Comparison of ENCODE assay signal across 25 cellular contexts in genomic region chr13:106118996-106119395, GRCh38.
A peak's percentile ranks its signal among the peaks of the same experiment; 100 is the strongest.
DNase-seq lines count a peak whose midpoint lies in the region; ATAC-seq, FAIRE-seq and TF ChIP-seq lines count a peak whose summit lies in the region.
"Had no signal": no experiment of that assay in that cellular context is flagged by ENCODE, and none has a peak within 500 bp of the region (broad histone marks: within the 10 kb centered on the region; RNA-seq: fewer than 3 reads in every experiment).

No MANE protein-coding gene starts in this region.

- H3K27me3 Mint-ChIP-seq in WTC11 (ENCODE audit: low read depth): no peaks in the 10 kb centered on the region
- H3K27me3 Mint-ChIP-seq in activated CD8-positive, alpha-beta T cell treated with anti-CD3 and anti-CD28 coated beads for 36 hours: peaks cover 1% of the 10 kb centered on the region
- H3K27me3 Mint-ChIP-seq: CD4-positive, alpha-beta T cell had no signal

- intact Hi-C loops in activated CD8-positive, alpha-beta T cell treated with anti-CD3 and anti-CD28 coated beads for 36 hours (cut with micrococcal nuclease): no loop called here

- H4K8ac ChIP-seq in mesendoderm (ENCODE audit: low read depth, low read length): no peak overlapping the region

- no peak overlapping the region for H3K4me3 ChIP-seq in mesendoderm (ENCODE audit: low read length)
- H3K4me3 ChIP-seq: cardiac muscle cell, ovary had no signal

- peak overlapping the region; percentile 71 for H3K27ac Mint-ChIP-seq in WTC11
- H3K27ac Mint-ChIP-seq in activated CD8-positive, alpha-beta T cell treated with anti-CD3 and anti-CD28 coated beads for 36 hours: no peak overlapping the region
- H3K27ac Mint-ChIP-seq: activated naive CD4-positive, alpha-beta T cell treated with anti-CD3 and anti-CD28 coated beads, Interleukin-2, amount 50 U/mL, for 72 hours; CD4-positive, alpha-beta T cell had no signal

- no peaks in the 10 kb centered on the region for H3K79me2 ChIP-seq in mesendoderm (ENCODE audit: control insufficient read depth, insufficient read depth, low read length)

- no peak overlapping the region for H3K23ac ChIP-seq in mesendoderm (ENCODE audit: low read length)

- FAIRE-seq in endometrium (lab: Jason Lieb, UNC): peak; percentile 55
- FAIRE-seq: GM19239 had no signal

- H3K4me2 ChIP-seq in mesendoderm (ENCODE audit: low read length): no peak overlapping the region

- no peak for ATAC-seq in WTC11
- no peak for ATAC-seq in GM18907 (IDR thresholded peaks at IDR 0.05; ENCODE audit: unreplicated experiment)
- no peak for ATAC-seq in GM18519 (IDR thresholded peaks at IDR 0.05; ENCODE audit: low FRiP score, unreplicated experiment)
- no peak for ATAC-seq in activated CD8-positive, alpha-beta T cell treated with anti-CD3 and anti-CD28 coated beads for 36 hours
- ATAC-seq: activated naive CD4-positive, alpha-beta T cell treated with anti-CD3 and anti-CD28 coated beads, Interleukin-2, amount 50 U/mL, for 72 hours had no signal

- no peak overlapping the region for H3K18ac ChIP-seq in mesendoderm (ENCODE audit: low read length)

- no peak overlapping the region for H2BK15ac ChIP-seq in mesendoderm (replicated peaks; ENCODE audit: low read depth)

- no peak overlapping the region for H2BK5ac ChIP-seq in mesendoderm (ENCODE audit: low read length)

- H3K36me3 ChIP-seq in mesendoderm (ENCODE audit: control insufficient read depth, insufficient read depth, low read length): no peaks in the 10 kb centered on the region
- H3K36me3 ChIP-seq: cardiac muscle cell, ovary had no signal

- peak overlapping the region; percentile 45 for H2BK120ac ChIP-seq in mesendoderm (ENCODE audit: low read depth, low read length)

- H3K4ac ChIP-seq in mesendoderm (ENCODE audit: low read depth, low read length): no peak overlapping the region

- no peaks in the 10 kb centered on the region for H3K4me1 ChIP-seq in mesendoderm (ENCODE audit: control insufficient read depth, low read depth, low read length)

- DNase-seq in Ammon's horn (ENCODE audit: low spot score) (peak; percentile 23), WTC11 (ENCODE audit: low spot score) (no peak), mesendoderm (no peak), NOMO-1 treated with dmso at 0.1 percent for 144 hours (lab: John Stamatoyannopoulos, UW; ENCODE audit: unreplicated experiment) (no peak)
- DNase-seq in activated CD8-positive, alpha-beta T cell treated with anti-CD3 and anti-CD28 coated beads for 36 hours: no peak
- DNase-seq: activated CD4-positive, alpha-beta T cell treated with anti-CD3 and anti-CD28 coated beads, Interleukin-2, amount 50 U/mL, for 4 hours; activated CD4-positive, CD25-positive, alpha-beta regulatory T cell; activated CD8-positive, alpha-beta memory T cell treated with anti-CD3 and anti-CD28 coated beads, Interleukin-2, amount 50 U/mL, for 4 hours; CD4-positive, alpha-beta T cell; cortex of kidney; glutamatergic neuron; HCEC 1CT; mesenchymal stem cell; NCI-H2029 treated with DMSO at 0.1 percent for 48 hours; NCI-H2227 treated with DMSO at 0.1 percent for 48 hours; NCI-H69; ovary; stimulated activated CD4-positive, alpha-beta T cell treated with anti-CD3 and anti-CD28 coated beads, Interleukin-2, amount 100 ng/mL, for 48 hours; trophoblast cell had no signal

- no peak overlapping the region for H4K5ac ChIP-seq in mesendoderm (ENCODE audit: low read length)

- no peak overlapping the region for H3K4me3 Mint-ChIP-seq in WTC11
- no peak overlapping the region for H3K4me3 Mint-ChIP-seq in activated CD8-positive, alpha-beta T cell treated with anti-CD3 and anti-CD28 coated beads for 36 hours
- H3K4me3 Mint-ChIP-seq: CD4-positive, alpha-beta T cell had no signal

- peaks cover 5% of the 10 kb centered on the region; the same call in 1 of the 2 replicates for H3K9me3 Mint-ChIP-seq in WTC11
- H3K9me3 Mint-ChIP-seq in activated CD8-positive, alpha-beta T cell treated with anti-CD3 and anti-CD28 coated beads for 36 hours: no peaks in the 10 kb centered on the region
- H3K9me3 Mint-ChIP-seq: CD4-positive, alpha-beta T cell had no signal

- WGBS in mesendoderm (ENCODE audit: extremely low coverage, insufficient coverage, low lambda C conversion rate): no CpG with 5 or more reads among the region's 10 CpGs

- H3K27me3 ChIP-seq in mesendoderm (ENCODE audit: insufficient read depth, low read length, poor library complexity): no peaks in the 10 kb centered on the region
- H3K27me3 ChIP-seq: cardiac muscle cell, ovary had no signal

- H3K79me1 ChIP-seq in mesendoderm (ENCODE audit: low read length): no peaks in the 10 kb centered on the region

- POLR2A ChIA-PET in WTC11 (lab: Charles Lee): no interaction called here
- POLR2A ChIA-PET in activated CD8-positive, alpha-beta T cell treated with anti-CD3 and anti-CD28 coated beads for 36 hours (lab: Charles Lee): no interaction called here

- no peaks in the 10 kb centered on the region for H3K36me3 Mint-ChIP-seq in WTC11
- H3K36me3 Mint-ChIP-seq in activated CD8-positive, alpha-beta T cell treated with anti-CD3 and anti-CD28 coated beads for 36 hours (ENCODE audit: low read depth): no peaks in the 10 kb centered on the region
- H3K36me3 Mint-ChIP-seq: activated naive CD4-positive, alpha-beta T cell treated with anti-CD3 and anti-CD28 coated beads, Interleukin-2, amount 50 U/mL, for 72 hours had no signal

- H3K56ac ChIP-seq in mesendoderm (ENCODE audit: low read length): no peak overlapping the region

- H3K27ac ChIP-seq in mesendoderm (ENCODE audit: low read depth, low read length): no peak overlapping the region
- H3K27ac ChIP-seq: cardiac muscle cell, ovary had no signal

- no peak overlapping the region for H3K9ac ChIP-seq in mesendoderm (ENCODE audit: low read length)

- no peak for TF ChIP-seq CTCF in WTC11 (IDR thresholded peaks at IDR 0.05)
- no peak for TF ChIP-seq CTCF in activated CD8-positive, alpha-beta T cell treated with anti-CD3 and anti-CD28 coated beads for 36 hours (IDR thresholded peaks at IDR 0.05)

- no peak overlapping the region for H2AK5ac ChIP-seq in mesendoderm (ENCODE audit: low read length)

- peaks cover 30% of the 10 kb centered on the region for H3K4me1 Mint-ChIP-seq in WTC11
- no peaks in the 10 kb centered on the region for H3K4me1 Mint-ChIP-seq in activated CD8-positive, alpha-beta T cell treated with anti-CD3 and anti-CD28 coated beads for 36 hours (ENCODE audit: low read depth)

- CTCF ChIA-PET in WTC11 (lab: Charles Lee): no interaction called here
- CTCF ChIA-PET in activated CD8-positive, alpha-beta T cell treated with anti-CD3 and anti-CD28 coated beads for 36 hours (lab: Charles Lee): no interaction called here

TF ChIP-seq in WTC11, 78 proteins besides CTCF, POLR2A, EP300 and RAD21 (continues in another document):
- TF ChIP-seq PRDM15 (CRISPR knock-in tag; IDR thresholded peaks at IDR 0.05) (no peak), ZNF219 (CRISPR knock-in tag; IDR thresholded peaks at IDR 0.05; ENCODE audit: borderline replicate concordance) (no peak), ZNF232 (CRISPR knock-in tag; IDR thresholded peaks at IDR 0.05) (no peak), NFYB (CRISPR knock-in tag; conservative IDR thresholded peaks at IDR 0.05; ENCODE audit: low read depth) (no peak), SOX15 (CRISPR knock-in tag; IDR thresholded peaks at IDR 0.05) (no peak), EMX1 (CRISPR knock-in tag; IDR thresholded peaks at IDR 0.05) (no peak), PREB (CRISPR knock-in tag; IDR thresholded peaks at IDR 0.05; ENCODE audit: borderline replicate concordance) (no peak), NFE2L1 (CRISPR knock-in tag; IDR thresholded peaks at IDR 0.05) (no peak), NR2C2 (CRISPR knock-in tag; IDR thresholded peaks at IDR 0.05) (no peak), PRRX2 (CRISPR knock-in tag; IDR thresholded peaks at IDR 0.05) (no peak)
